ENCODE assay signal across 1 cellular context in genomic region chr1:160261878-160262794, GRCh38.
TF ChIP-seq lines count a peak whose summit lies in the region.

TSS of gene DCAF8 (minus strand) at chr1:160262549. CDS start at chr1:160244008, 18,541 bp downstream.

TF ChIP-seq in HepG2, 621 proteins besides CTCF, POLR2A, EP300 and RAD21 (continued from another document and continues in another):
- TF ChIP-seq ZNF614 (CRISPR knock-in tag; IDR thresholded peaks at IDR 0.05; ENCODE audit: borderline replicate concordance), result no peak; the same call in 1 of the 2 replicates
- no peak for TF ChIP-seq KDM1A (CRISPR knock-in tag; IDR thresholded peaks at IDR 0.05)
- 0 out of 2 replicates have a peak, but pooled peaks have one; percentile 28 for TF ChIP-seq MIER2 (CRISPR knock-in tag; IDR thresholded peaks at IDR 0.05)
- no peak for TF ChIP-seq IRF1 (CRISPR knock-in tag; IDR thresholded peaks at IDR 0.05; ENCODE audit: low read depth)
- TF ChIP-seq SKIL (CRISPR knock-in tag; IDR thresholded peaks at IDR 0.05; ENCODE audit: borderline replicate concordance), result no peak
- no peak for TF ChIP-seq TAF15 (IDR thresholded peaks at IDR 0.05; ENCODE audit: low read depth, low read length, poor library complexity, severe bottlenecking)
- no peak for TF ChIP-seq CCAR2 (optimal IDR thresholded peaks at IDR 0.05; ENCODE audit: low read depth, low read length)
- 0 out of 2 replicates have a peak, but pooled peaks have one; percentile 53 for TF ChIP-seq KLF6 (CRISPR knock-in tag; IDR thresholded peaks at IDR 0.05)
- no peak for TF ChIP-seq ZNF766 (CRISPR knock-in tag; IDR thresholded peaks at IDR 0.05; ENCODE audit: borderline replicate concordance)
- peak; percentile 47; the same call in 1 of the 2 replicates for TF ChIP-seq ZNF124 (CRISPR knock-in tag; IDR thresholded peaks at IDR 0.05)
- TF ChIP-seq CHD4 (IDR thresholded peaks at IDR 0.05; ENCODE audit: borderline replicate concordance, low read length), result no peak
- TF ChIP-seq TCF7 (IDR thresholded peaks at IDR 0.05; ENCODE audit: low read depth), result no peak
- peak; percentile 95 for TF ChIP-seq KMT2B (CRISPR knock-in tag; IDR thresholded peaks at IDR 0.05)
- peak; percentile 45; the same call in 1 of the 2 replicates for TF ChIP-seq ZBTB8A (CRISPR knock-in tag; IDR thresholded peaks at IDR 0.05; ENCODE audit: borderline replicate concordance, low read depth)
- TF ChIP-seq MIXL1 (CRISPR knock-in tag; IDR thresholded peaks at IDR 0.05), result 0 out of 2 replicates have a peak, but pooled peaks have one; percentile 58
- TF ChIP-seq E2F1 (CRISPR knock-in tag; IDR thresholded peaks at IDR 0.05), result no peak
- TF ChIP-seq, protein P1, sequence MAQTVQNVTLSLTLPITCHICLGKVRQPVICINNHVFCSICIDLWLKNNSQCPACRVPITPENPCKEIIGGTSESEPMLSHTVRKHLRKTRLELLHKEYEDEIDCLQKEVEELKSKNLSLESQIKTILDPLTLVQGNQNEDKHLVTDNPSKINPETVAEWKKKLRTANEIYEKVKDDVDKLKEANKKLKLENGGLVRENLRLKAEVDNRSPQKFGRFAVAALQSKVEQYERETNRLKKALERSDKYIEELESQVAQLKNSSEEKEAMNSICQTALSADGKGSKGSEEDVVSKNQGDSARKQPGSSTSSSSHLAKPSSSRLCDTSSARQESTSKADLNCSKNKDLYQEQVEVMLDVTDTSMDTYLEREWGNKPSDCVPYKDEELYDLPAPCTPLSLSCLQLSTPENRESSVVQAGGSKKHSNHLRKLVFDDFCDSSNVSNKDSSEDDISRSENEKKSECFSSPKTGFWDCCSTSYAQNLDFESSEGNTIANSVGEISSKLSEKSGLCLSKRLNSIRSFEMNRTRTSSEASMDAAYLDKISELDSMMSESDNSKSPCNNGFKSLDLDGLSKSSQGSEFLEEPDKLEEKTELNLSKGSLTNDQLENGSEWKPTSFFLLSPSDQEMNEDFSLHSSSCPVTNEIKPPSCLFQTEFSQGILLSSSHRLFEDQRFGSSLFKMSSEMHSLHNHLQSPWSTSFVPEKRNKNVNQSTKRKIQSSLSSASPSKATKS (CRISPR knock-in tag; IDR thresholded peaks at IDR 0.05), result 0 out of 2 replicates have a peak, but pooled peaks have one; percentile 55
- no peak; the same call in 1 of the 2 replicates for TF ChIP-seq ZNF839 (CRISPR knock-in tag; IDR thresholded peaks at IDR 0.05; ENCODE audit: borderline replicate concordance)
- TF ChIP-seq SP140L (CRISPR knock-in tag; IDR thresholded peaks at IDR 0.05; ENCODE audit: borderline replicate concordance), result no peak
- TF ChIP-seq MBNL3 (CRISPR knock-in tag; conservative IDR thresholded peaks at IDR 0.05), result no peak
- TF ChIP-seq ZNF280B (CRISPR knock-in tag; IDR thresholded peaks at IDR 0.05; ENCODE audit: borderline replicate concordance), result 0 out of 2 replicates have a peak, but pooled peaks have one; percentile 24
- TF ChIP-seq, protein P2, sequence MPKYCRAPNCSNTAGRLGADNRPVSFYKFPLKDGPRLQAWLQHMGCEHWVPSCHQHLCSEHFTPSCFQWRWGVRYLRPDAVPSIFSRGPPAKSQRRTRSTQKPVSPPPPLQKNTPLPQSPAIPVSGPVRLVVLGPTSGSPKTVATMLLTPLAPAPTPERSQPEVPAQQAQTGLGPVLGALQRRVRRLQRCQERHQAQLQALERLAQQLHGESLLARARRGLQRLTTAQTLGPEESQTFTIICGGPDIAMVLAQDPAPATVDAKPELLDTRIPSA (CRISPR knock-in tag; IDR thresholded peaks at IDR 0.05; ENCODE audit: borderline replicate concordance), result no peak
- TF ChIP-seq REPIN1 (CRISPR knock-in tag; IDR thresholded peaks at IDR 0.05; ENCODE audit: borderline replicate concordance, low read depth), result peak; percentile 82; the same call in 1 of the 2 replicates
- no peak for TF ChIP-seq PTBP1 (IDR thresholded peaks at IDR 0.05; ENCODE audit: low read depth, low read length, poor library complexity, severe bottlenecking)
- TF ChIP-seq MATR3 (CRISPR knock-in tag; IDR thresholded peaks at IDR 0.05), result no peak
- TF ChIP-seq SMYD3 (CRISPR knock-in tag; IDR thresholded peaks at IDR 0.05), result no peak
- no peak for TF ChIP-seq SMARCC2 (IDR thresholded peaks at IDR 0.05)
- no peak for TF ChIP-seq ZNF235 (CRISPR knock-in tag; IDR thresholded peaks at IDR 0.05; ENCODE audit: borderline replicate concordance)
- TF ChIP-seq, protein P3, sequence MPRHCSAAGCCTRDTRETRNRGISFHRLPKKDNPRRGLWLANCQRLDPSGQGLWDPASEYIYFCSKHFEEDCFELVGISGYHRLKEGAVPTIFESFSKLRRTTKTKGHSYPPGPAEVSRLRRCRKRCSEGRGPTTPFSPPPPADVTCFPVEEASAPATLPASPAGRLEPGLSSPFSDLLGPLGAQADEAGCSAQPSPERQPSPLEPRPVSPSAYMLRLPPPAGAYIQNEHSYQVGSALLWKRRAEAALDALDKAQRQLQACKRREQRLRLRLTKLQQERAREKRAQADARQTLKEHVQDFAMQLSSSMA (CRISPR knock-in tag; IDR thresholded peaks at IDR 0.05), result peak; percentile 22; the same call in 1 of the 2 replicates
- TF ChIP-seq ZBTB49 (CRISPR knock-in tag; IDR thresholded peaks at IDR 0.05; ENCODE audit: borderline replicate concordance), result no peak
- TF ChIP-seq NR2F6 (IDR thresholded peaks at IDR 0.05), result no peak
- TF ChIP-seq NR2F6 (CRISPR knock-in tag; IDR thresholded peaks at IDR 0.05), result peak; percentile 50; the same call in 1 of the 2 replicates
- TF ChIP-seq ZNF589 (CRISPR knock-in tag; conservative IDR thresholded peaks at IDR 0.05), result peak; percentile 77; the same call in 1 of the 2 replicates
- TF ChIP-seq ZFP62 (CRISPR knock-in tag; IDR thresholded peaks at IDR 0.05), result no peak
- no peak for TF ChIP-seq SUZ12 (IDR thresholded peaks at IDR 0.05; ENCODE audit: low read depth, low read length)
- peak; percentile 79 for TF ChIP-seq RBM39 (IDR thresholded peaks at IDR 0.05; ENCODE audit: low read depth, low read length, poor library complexity, severe bottlenecking)
- TF ChIP-seq MTA1 (CRISPR knock-in tag; IDR thresholded peaks at IDR 0.05; ENCODE audit: borderline replicate concordance), result peak; percentile 43; the same call in 1 of the 2 replicates
- TF ChIP-seq SRSF1 (optimal IDR thresholded peaks at IDR 0.05; ENCODE audit: low read depth, low read length), result peak; percentile 31
- TF ChIP-seq ZNF574 (CRISPR knock-in tag; IDR thresholded peaks at IDR 0.05), result peak; percentile 86
- no peak for TF ChIP-seq PAF1 (CRISPR knock-in tag; IDR thresholded peaks at IDR 0.05)
- peak; percentile 100 for TF ChIP-seq TAF1 (CRISPR knock-in tag; IDR thresholded peaks at IDR 0.05)
- TF ChIP-seq ZNF207 (IDR thresholded peaks at IDR 0.05; ENCODE audit: borderline replicate concordance), result no peak
- 0 out of 2 replicates have a peak, but pooled peaks have one; percentile 65 for TF ChIP-seq SNAPC5 (CRISPR knock-in tag; IDR thresholded peaks at IDR 0.05; ENCODE audit: borderline replicate concordance)
- TF ChIP-seq SOX5 (CRISPR knock-in tag; IDR thresholded peaks at IDR 0.05; ENCODE audit: borderline replicate concordance), result 0 out of 2 replicates have a peak, but pooled peaks have one; percentile 42
- TF ChIP-seq, protein P4, sequence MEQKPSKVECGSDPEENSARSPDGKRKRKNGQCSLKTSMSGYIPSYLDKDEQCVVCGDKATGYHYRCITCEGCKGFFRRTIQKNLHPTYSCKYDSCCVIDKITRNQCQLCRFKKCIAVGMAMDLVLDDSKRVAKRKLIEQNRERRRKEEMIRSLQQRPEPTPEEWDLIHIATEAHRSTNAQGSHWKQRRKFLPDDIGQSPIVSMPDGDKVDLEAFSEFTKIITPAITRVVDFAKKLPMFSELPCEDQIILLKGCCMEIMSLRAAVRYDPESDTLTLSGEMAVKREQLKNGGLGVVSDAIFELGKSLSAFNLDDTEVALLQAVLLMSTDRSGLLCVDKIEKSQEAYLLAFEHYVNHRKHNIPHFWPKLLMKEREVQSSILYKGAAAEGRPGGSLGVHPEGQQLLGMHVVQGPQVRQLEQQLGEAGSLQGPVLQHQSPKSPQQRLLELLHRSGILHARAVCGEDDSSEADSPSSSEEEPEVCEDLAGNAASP (CRISPR knock-in tag; IDR thresholded peaks at IDR 0.05; ENCODE audit: borderline replicate concordance), result 0 out of 2 replicates have a peak, but pooled peaks have one; percentile 7
- 0 out of 2 replicates have a peak, but pooled peaks have one; percentile 19 for TF ChIP-seq ZKSCAN1 (IDR thresholded peaks at IDR 0.05; ENCODE audit: low read length)
